ENCODE assay signal across 13 cellular contexts in genomic region chr4:154597281-154597680, GRCh38. TPM values are rescaled to one million over a fixed set of nuclear protein-coding genes. Genes with fewer than 3 reads are reported as not detected.
"Had no signal": no experiment of that assay in that cellular context is flagged by ENCODE, and none has a peak within 500 bp of the region (broad histone marks: within the 10 kb centered on the region; RNA-seq: fewer than 3 reads in every experiment).

No MANE protein-coding gene starts in this region.

RNA-seq across cellular contexts. Expression of gene FGA, which starts 6.7 kb away (rescaled TPM):
- total RNA-seq: activated B cell treated with CpG ODN at 0.5 μM for 24 hours; activated CD4-positive, alpha-beta memory T cell treated with anti-CD3 and anti-CD28 coated beads for 36 hours; activated CD4-positive, alpha-beta memory T cell treated with anti-CD3 and anti-CD28 coated beads, Interleukin-2, amount 10 ng/mL, durations not matched to agents 7 days and 5 days; activated CD4-positive, alpha-beta T cell treated with anti-CD3 and anti-CD28 coated beads for 36 hours; activated CD4-positive, alpha-beta T cell treated with anti-CD3 and anti-CD28 coated beads, Interleukin-2, amount 10 ng/mL, durations not matched to agents 24 days and 14 days; activated CD4-positive, alpha-beta T cell treated with anti-CD3 and anti-CD28 coated beads, Interleukin-2, amount 10 ng/mL, durations not matched to agents 7 days and 5 days; activated CD8-positive, alpha-beta memory T cell treated with anti-CD3 and anti-CD28 coated beads for 36 hours; activated CD8-positive, alpha-beta memory T cell treated with anti-CD3 and anti-CD28 coated beads, Interleukin-2, amount 10 ng/mL, durations not matched to agents 7 days and 5 days; activated CD8-positive, alpha-beta T cell treated with anti-CD3 and anti-CD28 coated beads for 36 hours; activated CD8-positive, alpha-beta T cell treated with anti-CD3 and anti-CD28 coated beads, Interleukin-2, amount 10 ng/mL, durations not matched to agents 7 days and 5 days; T-helper 1 cell treated with Interleukin-12 subunit alpha and Interleukin-12 subunit beta and Interleukin-4 antibody, amounts not matched to agents 30 ng/mL and 1 ng/mL, for 36 hours; T-helper 17 cell; T-helper 2 cell treated with Interferon-gamma antibody and Interleukin-4, amounts not matched to agents 100 ng/mL and 5 ng/mL, for 36 hours had no signal

RNA-seq across cellular contexts. Expression of gene FGG, which starts 15.2 kb away (rescaled TPM):
- total RNA-seq: activated B cell treated with CpG ODN at 0.5 μM for 24 hours; activated CD4-positive, alpha-beta memory T cell treated with anti-CD3 and anti-CD28 coated beads for 36 hours; activated CD4-positive, alpha-beta memory T cell treated with anti-CD3 and anti-CD28 coated beads, Interleukin-2, amount 10 ng/mL, durations not matched to agents 7 days and 5 days; activated CD4-positive, alpha-beta T cell treated with anti-CD3 and anti-CD28 coated beads for 36 hours; activated CD4-positive, alpha-beta T cell treated with anti-CD3 and anti-CD28 coated beads, Interleukin-2, amount 10 ng/mL, durations not matched to agents 24 days and 14 days; activated CD4-positive, alpha-beta T cell treated with anti-CD3 and anti-CD28 coated beads, Interleukin-2, amount 10 ng/mL, durations not matched to agents 7 days and 5 days; activated CD8-positive, alpha-beta memory T cell treated with anti-CD3 and anti-CD28 coated beads for 36 hours; activated CD8-positive, alpha-beta memory T cell treated with anti-CD3 and anti-CD28 coated beads, Interleukin-2, amount 10 ng/mL, durations not matched to agents 7 days and 5 days; activated CD8-positive, alpha-beta T cell treated with anti-CD3 and anti-CD28 coated beads for 36 hours; activated CD8-positive, alpha-beta T cell treated with anti-CD3 and anti-CD28 coated beads, Interleukin-2, amount 10 ng/mL, durations not matched to agents 7 days and 5 days; T-helper 1 cell treated with Interleukin-12 subunit alpha and Interleukin-12 subunit beta and Interleukin-4 antibody, amounts not matched to agents 30 ng/mL and 1 ng/mL, for 36 hours; T-helper 17 cell; T-helper 2 cell treated with Interferon-gamma antibody and Interleukin-4, amounts not matched to agents 100 ng/mL and 5 ng/mL, for 36 hours had no signal

RNA-seq across cellular contexts. Expression of gene FGB, which starts 34.5 kb away (rescaled TPM):
- total RNA-seq: activated B cell treated with CpG ODN at 0.5 μM for 24 hours; activated CD4-positive, alpha-beta memory T cell treated with anti-CD3 and anti-CD28 coated beads for 36 hours; activated CD4-positive, alpha-beta memory T cell treated with anti-CD3 and anti-CD28 coated beads, Interleukin-2, amount 10 ng/mL, durations not matched to agents 7 days and 5 days; activated CD4-positive, alpha-beta T cell treated with anti-CD3 and anti-CD28 coated beads for 36 hours; activated CD4-positive, alpha-beta T cell treated with anti-CD3 and anti-CD28 coated beads, Interleukin-2, amount 10 ng/mL, durations not matched to agents 24 days and 14 days; activated CD4-positive, alpha-beta T cell treated with anti-CD3 and anti-CD28 coated beads, Interleukin-2, amount 10 ng/mL, durations not matched to agents 7 days and 5 days; activated CD8-positive, alpha-beta memory T cell treated with anti-CD3 and anti-CD28 coated beads for 36 hours; activated CD8-positive, alpha-beta memory T cell treated with anti-CD3 and anti-CD28 coated beads, Interleukin-2, amount 10 ng/mL, durations not matched to agents 7 days and 5 days; activated CD8-positive, alpha-beta T cell treated with anti-CD3 and anti-CD28 coated beads for 36 hours; activated CD8-positive, alpha-beta T cell treated with anti-CD3 and anti-CD28 coated beads, Interleukin-2, amount 10 ng/mL, durations not matched to agents 7 days and 5 days; T-helper 1 cell treated with Interleukin-12 subunit alpha and Interleukin-12 subunit beta and Interleukin-4 antibody, amounts not matched to agents 30 ng/mL and 1 ng/mL, for 36 hours; T-helper 17 cell; T-helper 2 cell treated with Interferon-gamma antibody and Interleukin-4, amounts not matched to agents 100 ng/mL and 5 ng/mL, for 36 hours had no signal
